9 cellular contexts compared by ENCODE assay signal in the genomic region with DNA sequence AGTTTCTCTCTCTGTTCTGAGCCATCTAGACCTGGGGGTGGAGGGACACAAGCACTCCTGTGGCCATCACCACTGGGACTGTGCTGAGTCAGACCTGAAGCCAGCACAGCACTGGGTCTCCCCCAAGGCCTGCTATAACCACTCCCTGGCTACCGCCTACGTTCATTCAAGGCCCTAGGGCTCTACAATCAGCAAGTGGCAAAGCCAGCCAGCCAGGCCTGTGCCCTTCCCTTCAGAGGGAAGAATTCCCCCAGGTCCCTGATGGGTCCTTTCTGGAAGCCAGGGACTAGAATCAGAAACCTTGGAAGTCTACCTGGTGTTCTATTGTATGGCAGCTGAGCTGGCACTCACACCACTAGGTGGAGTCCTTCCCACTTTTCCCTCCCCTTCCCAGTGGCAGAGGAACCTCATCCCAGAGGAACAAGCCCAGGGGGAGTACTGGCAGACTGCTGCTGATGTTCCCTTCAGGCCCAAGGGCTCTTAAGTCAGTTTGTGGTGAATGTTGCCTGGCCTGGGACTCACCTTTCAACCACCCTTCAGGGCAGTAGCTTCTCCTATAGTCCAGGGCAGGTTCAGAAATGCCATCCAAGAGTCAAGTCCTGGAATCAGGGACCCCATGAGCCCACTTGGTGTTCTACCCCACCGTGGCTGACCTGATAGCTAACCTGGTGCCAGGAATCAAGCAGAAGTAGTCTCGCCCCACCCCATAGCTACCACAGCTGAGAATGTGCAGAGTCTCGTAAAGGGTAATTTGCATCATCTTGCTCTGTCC. TPM values are rescaled to one million over a fixed set of nuclear protein-coding genes. Genes with fewer than 3 reads are reported as not detected.
A peak's percentile ranks its signal among the peaks of the same experiment; 100 is the strongest.
DNase-seq lines count a peak whose midpoint lies in the region; ATAC-seq and TF ChIP-seq lines count a peak whose summit lies in the region.
"Had no signal": no experiment of that assay in that cellular context is flagged by ENCODE, and none has a peak within 500 bp of the region (broad histone marks: within the 10 kb centered on the region; RNA-seq: fewer than 3 reads in every experiment).

No MANE protein-coding gene starts in this region.

- no peak overlapping the region for H3K27ac ChIP-seq in parathyroid adenoma

- H3K36me3 ChIP-seq in parathyroid adenoma (ENCODE audit: control insufficient read depth, insufficient read depth, low read length), result no peaks in the 10 kb centered on the region

- H3K4me3 Mint-ChIP-seq in effector memory CD8-positive, alpha-beta T cell, result peak overlapping the region; percentile 21 to 25

- H3K27me3 ChIP-seq in parathyroid adenoma (ENCODE audit: control insufficient read depth, insufficient read depth, low read length), result no peaks in the 10 kb centered on the region

- no peaks in the 10 kb centered on the region for H3K27me3 Mint-ChIP-seq in effector memory CD8-positive, alpha-beta T cell
- H3K27me3 Mint-ChIP-seq: CD4-positive, CD25-positive, alpha-beta regulatory T cell had no signal

- H3K79me2 ChIP-seq in parathyroid adenoma, result peaks cover 68% of the 10 kb centered on the region

- peak; percentile 54 for TF ChIP-seq CTCF in parathyroid adenoma (IDR thresholded peaks at IDR 0.05)

- H3K4me1 Mint-ChIP-seq in effector memory CD8-positive, alpha-beta T cell (ENCODE audit: low read depth in 2 of 2), result peaks cover 42 to 56% of the 10 kb centered on the region in 2 donors

- peaks cover 4% of the 10 kb centered on the region for H3K4me1 ChIP-seq in parathyroid adenoma

- peak; percentile 70 for ATAC-seq in GM19395 (IDR thresholded peaks at IDR 0.05; ENCODE audit: unreplicated experiment)
- ATAC-seq in effector memory CD8-positive, alpha-beta T cell (replicated peaks), result no peak
- ATAC-seq in HG02763 (IDR thresholded peaks at IDR 0.05; ENCODE audit: unreplicated experiment), result no peak

- no peak overlapping the region for H3K27ac Mint-ChIP-seq in effector memory CD8-positive, alpha-beta T cell

- H3K9me3 Mint-ChIP-seq in effector memory CD8-positive, alpha-beta T cell, result no peaks in the 10 kb centered on the region

- H3K9ac ChIP-seq in parathyroid adenoma, result no peak overlapping the region

- H3K36me3 Mint-ChIP-seq in effector memory CD8-positive, alpha-beta T cell (ENCODE audit: insufficient read depth), result peaks cover 53% of the 10 kb centered on the region

- no peak overlapping the region for H3K4me2 ChIP-seq in parathyroid adenoma (ENCODE audit: low read length)

- H3K9me3 ChIP-seq in parathyroid adenoma (ENCODE audit: control insufficient read depth, low read length), result no peaks in the 10 kb centered on the region

- DNase-seq in NCI-H2227 (lab: John Stamatoyannopoulos, UW; ENCODE audit: unreplicated experiment) (peak; percentile 4), NCI-H2227 treated with DMSO at 0.1 percent for 48 hours (lab: John Stamatoyannopoulos, UW) (no peak), LHCN-M2 (ENCODE audit: low read depth) (peak; percentile 42), KG1 (lab: John Stamatoyannopoulos, UW) (no peak)
- no peak for DNase-seq in effector memory CD8-positive, alpha-beta T cell
- DNase-seq: CD4-positive, CD25-positive, alpha-beta regulatory T cell had no signal

- no peak overlapping the region for H3K4me3 ChIP-seq in parathyroid adenoma (ENCODE audit: low read depth, low read length)

- no peak overlapping the region for H2AFZ ChIP-seq in parathyroid adenoma

RNA-seq across cellular contexts. Expression of a gene that starts 20.0 kb away (rescaled TPM):
- total RNA-seq in LHCN-M2 (2014; rRNA removed), result 3.1 and 4.7 TPM in 2 replicates
- 1.1 TPM for polyA plus RNA-seq in LHCN-M2 (2012)

Comparison
In these comparisons a context has a peak if more than half of its experiments do, and no peak if none do; other contexts are left out.
1. DNase-seq: peak in NCI-H2227 (single experiment) and LHCN-M2 (single experiment); none in NCI-H2227 treated with DMSO at 0.1 percent for 48 hours (single experiment), effector memory CD8-positive, alpha-beta T cell (0 of 3) and KG1 (single experiment).